16 cellular contexts compared by ENCODE assay signal in the genomic region with DNA sequence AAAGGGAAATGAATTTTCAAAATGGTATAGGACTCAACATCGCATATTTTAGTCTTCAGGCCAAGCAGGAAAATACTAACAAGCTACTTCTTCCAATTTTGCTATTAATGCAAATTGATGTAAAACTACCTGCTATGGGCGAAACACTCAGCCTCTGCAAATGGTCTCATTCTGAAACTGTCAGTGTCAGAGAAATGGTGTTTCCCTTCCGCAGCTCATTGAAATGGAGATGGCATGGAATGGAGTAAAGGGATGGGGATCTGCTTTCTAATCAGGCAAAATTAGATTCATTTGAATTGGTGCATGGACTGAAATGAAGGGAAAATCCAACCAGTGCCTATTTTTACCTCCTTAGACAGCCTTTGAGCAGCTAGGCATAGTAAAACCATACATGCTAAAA.
"Had no signal": no experiment of that assay in that cellular context is flagged by ENCODE, and none has a peak within 500 bp of the region (broad histone marks: within the 10 kb centered on the region; RNA-seq: fewer than 3 reads in every experiment).

No MANE protein-coding gene starts in this region.

- H3K27ac Mint-ChIP-seq: activated CD4-positive, alpha-beta memory T cell treated with anti-CD3 and anti-CD28 coated beads for 36 hours; activated naive CD8-positive, alpha-beta T cell; neural progenitor cell; stimulated activated naive B cell treated with anti-CD40 and anti-IgM and Interleukin-4, amounts not matched to agents 10 μg/mL and 1 μg/mL and 100 μg/mL, for 72 hours had no signal

- H3K4me1 ChIP-seq: sigmoid colon, upper lobe of right lung had no signal

- H3K36me3 Mint-ChIP-seq: activated CD4-positive, alpha-beta memory T cell treated with anti-CD3 and anti-CD28 coated beads for 36 hours; activated naive CD8-positive, alpha-beta T cell; neural progenitor cell had no signal

- DNase-seq: activated CD4-positive, alpha-beta memory T cell treated with anti-CD3 and anti-CD28 coated beads for 36 hours; activated CD4-positive, CD25-positive, alpha-beta regulatory T cell treated with anti-CD3 and anti-CD28 coated beads, Interleukin-2, amount 50 U/mL, for 72 hours; activated gamma-delta T cell; activated T-cell treated with anti-CD3 and anti-CD28 coated beads, Interleukin-2, amount 50 U/mL, for 4 hours; amygdala; brain microvascular endothelial cell; cerebellar nuclear complex; hippocampal formation; ovary; sigmoid colon; stimulated activated CD4-positive, alpha-beta T cell treated with anti-CD3 and anti-CD28 coated beads, Interleukin-2, amount 100 ng/mL, for 24 hours; stimulated activated naive B cell treated with anti-CD40 and anti-IgM and Interleukin-4, amounts not matched to agents 10 μg/mL and 1 μg/mL and 100 μg/mL, for 72 hours; substantia nigra; upper lobe of right lung had no signal

- H3K4me3 Mint-ChIP-seq: activated CD4-positive, alpha-beta memory T cell treated with anti-CD3 and anti-CD28 coated beads for 36 hours; activated naive CD8-positive, alpha-beta T cell; activated T-cell treated with anti-CD3 and anti-CD28 coated beads, Interleukin-2, amount 50 U/mL, for 4 hours; neural progenitor cell; stimulated activated naive B cell treated with anti-CD40 and anti-IgM and Interleukin-4, amounts not matched to agents 10 μg/mL and 1 μg/mL and 100 μg/mL, for 72 hours had no signal

- H3K27me3 Mint-ChIP-seq: activated naive CD8-positive, alpha-beta T cell had no signal

- H3K27me3 ChIP-seq: brain microvascular endothelial cell, neural progenitor cell, ovary, sigmoid colon, upper lobe of right lung had no signal

- H3K4me3 ChIP-seq: neural progenitor cell, ovary, sigmoid colon, upper lobe of right lung had no signal

- ATAC-seq: activated T-cell treated with anti-CD3 and anti-CD28 coated beads, Interleukin-2, amount 50 U/mL, for 4 hours; stimulated activated naive B cell treated with anti-CD40 and anti-IgM and Interleukin-4, amounts not matched to agents 10 μg/mL and 1 μg/mL and 100 μg/mL, for 72 hours; upper lobe of right lung had no signal

- H3K9me3 ChIP-seq: ovary, sigmoid colon, upper lobe of right lung had no signal

- H3K36me3 ChIP-seq: brain microvascular endothelial cell, neural progenitor cell, ovary, sigmoid colon, upper lobe of right lung had no signal

- H3K9me3 Mint-ChIP-seq: activated CD4-positive, alpha-beta memory T cell treated with anti-CD3 and anti-CD28 coated beads for 36 hours; activated T-cell treated with anti-CD3 and anti-CD28 coated beads, Interleukin-2, amount 50 U/mL, for 4 hours; neural progenitor cell; stimulated activated naive B cell treated with anti-CD40 and anti-IgM and Interleukin-4, amounts not matched to agents 10 μg/mL and 1 μg/mL and 100 μg/mL, for 72 hours had no signal
